In the genomic region with DNA sequence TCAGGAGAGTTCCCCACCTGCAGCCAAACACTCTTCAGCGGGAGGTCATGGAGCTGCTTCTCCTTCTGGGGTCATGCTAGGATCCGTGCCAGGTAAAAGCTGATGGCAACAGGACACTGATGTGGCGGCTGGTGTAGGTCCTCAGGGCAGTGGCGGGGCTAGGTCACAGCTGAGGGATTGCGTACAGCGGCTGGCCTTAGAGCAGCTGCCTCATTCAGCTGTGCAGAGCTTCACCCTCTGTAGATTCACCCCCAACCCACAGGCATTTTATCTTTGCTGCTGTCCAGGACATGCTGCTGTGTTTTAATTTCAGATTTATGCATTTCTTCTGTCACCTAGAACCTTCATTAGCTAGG, we compare ENCODE assay signal across 1 cellular context.
TF ChIP-seq lines count a peak whose summit lies in the region.

No MANE protein-coding gene starts in this region.

TF ChIP-seq in H1, 55 proteins besides CTCF, POLR2A, EP300 and RAD21:
- TF ChIP-seq NRF1 (IDR thresholded peaks at IDR 0.05; ENCODE audit: low read depth, low read length): no peak
- no peak for TF ChIP-seq SIX5 (IDR thresholded peaks at IDR 0.05; ENCODE audit: low read depth, low read length)
- no peak for TF ChIP-seq POU5F1 (IDR thresholded peaks at IDR 0.05; ENCODE audit: low read depth, low read length)
- no peak for TF ChIP-seq SP2 (IDR thresholded peaks at IDR 0.05; ENCODE audit: low read length)
- TF ChIP-seq KDM5A (IDR thresholded peaks at IDR 0.05; ENCODE audit: low read length): no peak
- no peak for TF ChIP-seq YY1 (IDR thresholded peaks at IDR 0.05; ENCODE audit: low read depth, low read length)
- TF ChIP-seq TCF12 (IDR thresholded peaks at IDR 0.05; ENCODE audit: low read depth, low read length): no peak
- TF ChIP-seq CBX8 (IDR thresholded peaks at IDR 0.05; ENCODE audit: borderline replicate concordance, low read depth, low read length): no peak
- TF ChIP-seq JUN (IDR thresholded peaks at IDR 0.05; ENCODE audit: low read depth, low read length): no peak
- no peak for TF ChIP-seq ZNF274 (IDR thresholded peaks at IDR 0.05; ENCODE audit: borderline replicate concordance, extremely low read depth, low read length)
- TF ChIP-seq CBX5 (IDR thresholded peaks at IDR 0.05; ENCODE audit: low read depth, low read length): no peak
- TF ChIP-seq, protein P1, sequence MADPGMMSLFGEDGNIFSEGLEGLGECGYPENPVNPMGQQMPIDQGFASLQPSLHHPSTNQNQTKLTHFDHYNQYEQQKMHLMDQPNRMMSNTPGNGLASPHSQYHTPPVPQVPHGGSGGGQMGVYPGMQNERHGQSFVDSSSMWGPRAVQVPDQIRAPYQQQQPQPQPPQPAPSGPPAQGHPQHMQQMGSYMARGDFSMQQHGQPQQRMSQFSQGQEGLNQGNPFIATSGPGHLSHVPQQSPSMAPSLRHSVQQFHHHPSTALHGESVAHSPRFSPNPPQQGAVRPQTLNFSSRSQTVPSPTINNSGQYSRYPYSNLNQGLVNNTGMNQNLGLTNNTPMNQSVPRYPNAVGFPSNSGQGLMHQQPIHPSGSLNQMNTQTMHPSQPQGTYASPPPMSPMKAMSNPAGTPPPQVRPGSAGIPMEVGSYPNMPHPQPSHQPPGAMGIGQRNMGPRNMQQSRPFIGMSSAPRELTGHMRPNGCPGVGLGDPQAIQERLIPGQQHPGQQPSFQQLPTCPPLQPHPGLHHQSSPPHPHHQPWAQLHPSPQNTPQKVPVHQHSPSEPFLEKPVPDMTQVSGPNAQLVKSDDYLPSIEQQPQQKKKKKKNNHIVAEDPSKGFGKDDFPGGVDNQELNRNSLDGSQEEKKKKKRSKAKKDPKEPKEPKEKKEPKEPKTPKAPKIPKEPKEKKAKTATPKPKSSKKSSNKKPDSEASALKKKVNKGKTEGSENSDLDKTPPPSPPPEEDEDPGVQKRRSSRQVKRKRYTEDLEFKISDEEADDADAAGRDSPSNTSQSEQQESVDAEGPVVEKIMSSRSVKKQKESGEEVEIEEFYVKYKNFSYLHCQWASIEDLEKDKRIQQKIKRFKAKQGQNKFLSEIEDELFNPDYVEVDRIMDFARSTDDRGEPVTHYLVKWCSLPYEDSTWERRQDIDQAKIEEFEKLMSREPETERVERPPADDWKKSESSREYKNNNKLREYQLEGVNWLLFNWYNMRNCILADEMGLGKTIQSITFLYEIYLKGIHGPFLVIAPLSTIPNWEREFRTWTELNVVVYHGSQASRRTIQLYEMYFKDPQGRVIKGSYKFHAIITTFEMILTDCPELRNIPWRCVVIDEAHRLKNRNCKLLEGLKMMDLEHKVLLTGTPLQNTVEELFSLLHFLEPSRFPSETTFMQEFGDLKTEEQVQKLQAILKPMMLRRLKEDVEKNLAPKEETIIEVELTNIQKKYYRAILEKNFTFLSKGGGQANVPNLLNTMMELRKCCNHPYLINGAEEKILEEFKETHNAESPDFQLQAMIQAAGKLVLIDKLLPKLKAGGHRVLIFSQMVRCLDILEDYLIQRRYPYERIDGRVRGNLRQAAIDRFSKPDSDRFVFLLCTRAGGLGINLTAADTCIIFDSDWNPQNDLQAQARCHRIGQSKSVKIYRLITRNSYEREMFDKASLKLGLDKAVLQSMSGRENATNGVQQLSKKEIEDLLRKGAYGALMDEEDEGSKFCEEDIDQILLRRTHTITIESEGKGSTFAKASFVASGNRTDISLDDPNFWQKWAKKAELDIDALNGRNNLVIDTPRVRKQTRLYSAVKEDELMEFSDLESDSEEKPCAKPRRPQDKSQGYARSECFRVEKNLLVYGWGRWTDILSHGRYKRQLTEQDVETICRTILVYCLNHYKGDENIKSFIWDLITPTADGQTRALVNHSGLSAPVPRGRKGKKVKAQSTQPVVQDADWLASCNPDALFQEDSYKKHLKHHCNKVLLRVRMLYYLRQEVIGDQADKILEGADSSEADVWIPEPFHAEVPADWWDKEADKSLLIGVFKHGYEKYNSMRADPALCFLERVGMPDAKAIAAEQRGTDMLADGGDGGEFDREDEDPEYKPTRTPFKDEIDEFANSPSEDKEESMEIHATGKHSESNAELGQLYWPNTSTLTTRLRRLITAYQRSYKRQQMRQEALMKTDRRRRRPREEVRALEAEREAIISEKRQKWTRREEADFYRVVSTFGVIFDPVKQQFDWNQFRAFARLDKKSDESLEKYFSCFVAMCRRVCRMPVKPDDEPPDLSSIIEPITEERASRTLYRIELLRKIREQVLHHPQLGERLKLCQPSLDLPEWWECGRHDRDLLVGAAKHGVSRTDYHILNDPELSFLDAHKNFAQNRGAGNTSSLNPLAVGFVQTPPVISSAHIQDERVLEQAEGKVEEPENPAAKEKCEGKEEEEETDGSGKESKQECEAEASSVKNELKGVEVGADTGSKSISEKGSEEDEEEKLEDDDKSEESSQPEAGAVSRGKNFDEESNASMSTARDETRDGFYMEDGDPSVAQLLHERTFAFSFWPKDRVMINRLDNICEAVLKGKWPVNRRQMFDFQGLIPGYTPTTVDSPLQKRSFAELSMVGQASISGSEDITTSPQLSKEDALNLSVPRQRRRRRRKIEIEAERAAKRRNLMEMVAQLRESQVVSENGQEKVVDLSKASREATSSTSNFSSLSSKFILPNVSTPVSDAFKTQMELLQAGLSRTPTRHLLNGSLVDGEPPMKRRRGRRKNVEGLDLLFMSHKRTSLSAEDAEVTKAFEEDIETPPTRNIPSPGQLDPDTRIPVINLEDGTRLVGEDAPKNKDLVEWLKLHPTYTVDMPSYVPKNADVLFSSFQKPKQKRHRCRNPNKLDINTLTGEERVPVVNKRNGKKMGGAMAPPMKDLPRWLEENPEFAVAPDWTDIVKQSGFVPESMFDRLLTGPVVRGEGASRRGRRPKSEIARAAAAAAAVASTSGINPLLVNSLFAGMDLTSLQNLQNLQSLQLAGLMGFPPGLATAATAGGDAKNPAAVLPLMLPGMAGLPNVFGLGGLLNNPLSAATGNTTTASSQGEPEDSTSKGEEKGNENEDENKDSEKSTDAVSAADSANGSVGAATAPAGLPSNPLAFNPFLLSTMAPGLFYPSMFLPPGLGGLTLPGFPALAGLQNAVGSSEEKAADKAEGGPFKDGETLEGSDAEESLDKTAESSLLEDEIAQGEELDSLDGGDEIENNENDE (IDR thresholded peaks at IDR 0.05; ENCODE audit: insufficient replicate concordance, low read length): no peak
